In the genomic region with DNA sequence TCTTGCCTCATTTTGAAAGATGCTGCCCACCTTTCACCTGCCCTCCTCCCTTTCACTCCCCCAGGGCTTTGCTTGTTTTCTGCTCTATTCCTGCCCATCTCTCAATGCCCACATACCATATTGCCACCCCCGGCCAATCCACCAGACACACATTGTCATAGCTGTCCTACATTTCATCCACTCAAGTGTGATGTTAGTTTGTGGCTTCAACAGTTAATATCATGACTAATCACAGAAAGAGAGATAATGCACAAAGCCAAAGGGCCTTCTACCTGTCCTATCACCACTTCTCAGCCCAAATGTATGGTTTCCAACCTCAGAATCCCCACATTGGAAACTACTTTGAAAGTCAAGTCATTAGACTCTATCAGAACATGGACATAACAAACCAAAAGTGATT, we compare ENCODE assay signal across 22 cellular contexts. TPM values are rescaled to one million over a fixed set of nuclear protein-coding genes. Genes with fewer than 3 reads are reported as not detected.
"Had no signal": no experiment of that assay in that cellular context is flagged by ENCODE, and none has a peak within 500 bp of the region (broad histone marks: within the 10 kb centered on the region; RNA-seq: fewer than 3 reads in every experiment).

No MANE protein-coding gene starts in this region.

- H3K27ac ChIP-seq: adrenal gland, breast epithelium, gastrocnemius medialis, right atrium auricular region, thoracic aorta had no signal

- FAIRE-seq: astrocyte had no signal

- H3K4me3 ChIP-seq: adrenal gland, breast epithelium, gastrocnemius medialis, left lung, right atrium auricular region, thoracic aorta, upper lobe of left lung had no signal

- H3K27me3 ChIP-seq: adrenal gland, breast epithelium, gastrocnemius medialis, left lung, right atrium auricular region, upper lobe of left lung had no signal

- H3K36me3 ChIP-seq: adrenal gland, breast epithelium, gastrocnemius medialis, left lung, right atrium auricular region, thoracic aorta, upper lobe of left lung had no signal

- ATAC-seq: gastrocnemius medialis had no signal

- H3K4me1 ChIP-seq: breast epithelium had no signal

- H3K27ac Mint-ChIP-seq: activated T-helper 2 cell treated with anti-CD3 and anti-CD28 coated beads, Interferon-gamma antibody, Interleukin-2, Interleukin-4, amounts not matched to agents 10 μg/mL and 5 μg/mL and 100 μg/mL, durations not matched to agents 14 hours and 24 hours and 36 hours; progenitor cell of endocrine pancreas; T-helper 1 cell treated with Interleukin-12 subunit alpha and Interleukin-12 subunit beta and Interleukin-4 antibody, amounts not matched to agents 30 μg/mL and 1 μg/mL, for 36 hours had no signal

- H3K9me3 ChIP-seq: gastrocnemius medialis had no signal

- H3K4me3 Mint-ChIP-seq: T-helper 1 cell treated with Interleukin-12 subunit alpha and Interleukin-12 subunit beta and Interleukin-4 antibody, amounts not matched to agents 30 μg/mL and 1 μg/mL, for 36 hours had no signal

- DNase-seq: activated CD4-positive, alpha-beta T cell treated with anti-CD3 and anti-CD28 coated beads for 1 hour; activated CD4-positive, alpha-beta T cell treated with anti-CD3 and anti-CD28 coated beads, Interleukin-2, amount 50 U/mL, for 48 hours; activated naive CD4-positive, alpha-beta T cell treated with Interleukin-2 at 50 U/mL for 16 hours; activated T-cell treated with anti-CD3 and anti-CD28 coated beads, Interleukin-2, amount 50 U/mL, for 1 hour; adrenal gland; cerebellar nuclear complex; cortex of kidney; effector CD4-positive, alpha-beta T cell; gastrocnemius medialis; head of caudate nucleus; left lung; mammary epithelial cell; stimulated activated CD4-positive, alpha-beta T cell treated with anti-CD3 and anti-CD28 coated beads, Interleukin-2, amount 100 ng/mL, for 24 hours; upper lobe of left lung had no signal

RNA-seq across cellular contexts. Expression of a gene that starts 18.0 kb away (rescaled TPM):
- polyA plus RNA-seq: neural cell had no signal
